ENCODE assay signal across 1 cellular context in genomic region chr5:7850533-7851239, GRCh38.
TF ChIP-seq lines count a peak whose summit lies in the region.

Gene CFAP90 (minus strand): TSS chr5:7851133. CDS start chr5:7851021, 112 bp downstream.

TF ChIP-seq in HepG2, 621 proteins besides CTCF, POLR2A, EP300 and RAD21 (continued from another document):
- TF ChIP-seq ZNF704 (CRISPR knock-in tag; IDR thresholded peaks at IDR 0.05; ENCODE audit: borderline replicate concordance) (no peak), ZNF710 (CRISPR knock-in tag; IDR thresholded peaks at IDR 0.05; ENCODE audit: borderline replicate concordance) (no peak), FOSL2 (CRISPR knock-in tag; IDR thresholded peaks at IDR 0.05) (no peak), GPN1 (CRISPR knock-in tag; IDR thresholded peaks at IDR 0.05; ENCODE audit: borderline replicate concordance) (no peak), KDM2A (CRISPR knock-in tag; IDR thresholded peaks at IDR 0.05; ENCODE audit: borderline replicate concordance, low read depth) (peak; percentile 20; the same call in 1 of the 2 replicates), ASH2L (IDR thresholded peaks at IDR 0.05; ENCODE audit: insufficient read length, low read depth, low read length) (peak; percentile 46), MYPOP (CRISPR knock-in tag; IDR thresholded peaks at IDR 0.05) (peak; percentile 53; the same call in 1 of the 2 replicates), ZSCAN9 (CRISPR knock-in tag; IDR thresholded peaks at IDR 0.05; ENCODE audit: borderline replicate concordance) (no peak), HNF4G (IDR thresholded peaks at IDR 0.05; ENCODE audit: borderline replicate concordance, low read depth, low read length) (no peak), HNF4G (CRISPR knock-in tag; IDR thresholded peaks at IDR 0.05; ENCODE audit: borderline replicate concordance, low read depth) (no peak), ZC3H4 (CRISPR knock-in tag; IDR thresholded peaks at IDR 0.05; ENCODE audit: borderline replicate concordance) (no peak), NFE2L2 (IDR thresholded peaks at IDR 0.05; ENCODE audit: low read length) (no peak), SAFB2 (CRISPR knock-in tag; IDR thresholded peaks at IDR 0.05; ENCODE audit: borderline replicate concordance, low read depth) (no peak), CEBPZ (IDR thresholded peaks at IDR 0.05; ENCODE audit: low read length) (no peak), ZNF883 (CRISPR knock-in tag; IDR thresholded peaks at IDR 0.05; ENCODE audit: not compliant biosample characterization) (peak; percentile 44), GABPB1 (CRISPR knock-in tag; IDR thresholded peaks at IDR 0.05) (peak; percentile 64; the same call in 1 of the 2 replicates), PLSCR1 (CRISPR knock-in tag; IDR thresholded peaks at IDR 0.05; ENCODE audit: borderline replicate concordance) (no peak), ZFP36L2 (CRISPR knock-in tag; IDR thresholded peaks at IDR 0.05) (no peak), MAX (IDR thresholded peaks at IDR 0.05) (peak; percentile 42; the same call in 1 of the 2 replicates), MEIS2 (CRISPR knock-in tag; IDR thresholded peaks at IDR 0.05) (0 out of 2 replicates have a peak, but pooled peaks have one; percentile 40), KDM3A (CRISPR knock-in tag; IDR thresholded peaks at IDR 0.05; ENCODE audit: low read depth) (0 out of 2 replicates have a peak, but pooled peaks have one; percentile 40), SNAI1 (CRISPR knock-in tag; IDR thresholded peaks at IDR 0.05; ENCODE audit: borderline replicate concordance) (no peak), ARID4A (CRISPR knock-in tag; IDR thresholded peaks at IDR 0.05; ENCODE audit: borderline replicate concordance) (peak; percentile 93), ZNF276 (CRISPR knock-in tag; IDR thresholded peaks at IDR 0.05; ENCODE audit: low read depth) (0 out of 2 replicates have a peak, but pooled peaks have one; percentile 21), HNRNPH1 (optimal IDR thresholded peaks at IDR 0.05; ENCODE audit: low read depth, low read length) (no peak), MXI1 (IDR thresholded peaks at IDR 0.05; ENCODE audit: borderline replicate concordance, low read depth, low read length) (peak; percentile 85; the same call in 2 of the 3 replicates), CCAR2 (optimal IDR thresholded peaks at IDR 0.05; ENCODE audit: low read depth, low read length) (no peak), PTBP1 (IDR thresholded peaks at IDR 0.05; ENCODE audit: low read depth, low read length, poor library complexity, severe bottlenecking) (no peak), ZSCAN25 (CRISPR knock-in tag; IDR thresholded peaks at IDR 0.05) (no peak), HNRNPLL (IDR thresholded peaks at IDR 0.05; ENCODE audit: low read depth, low read length, poor library complexity, severe bottlenecking) (peak; percentile 42), FOXA3 (CRISPR knock-in tag; IDR thresholded peaks at IDR 0.05) (no peak), ZNF33B (CRISPR knock-in tag; IDR thresholded peaks at IDR 0.05) (no peak), ZNF891 (CRISPR knock-in tag; IDR thresholded peaks at IDR 0.05) (no peak), TOPORS (CRISPR knock-in tag; IDR thresholded peaks at IDR 0.05) (no peak), BRF2 (CRISPR knock-in tag; IDR thresholded peaks at IDR 0.05) (no peak), PHF8 (CRISPR knock-in tag; IDR thresholded peaks at IDR 0.05) (peak; percentile 56; the same call in 1 of the 2 replicates), ZNF143 (CRISPR knock-in tag; IDR thresholded peaks at IDR 0.05) (no peak), SALL1 (CRISPR knock-in tag; IDR thresholded peaks at IDR 0.05) (peak; percentile 41; the same call in 1 of the 2 replicates), ATF6 (CRISPR knock-in tag; conservative IDR thresholded peaks at IDR 0.05) (no peak), POGZ (CRISPR knock-in tag; IDR thresholded peaks at IDR 0.05) (no peak), ZMAT5 (CRISPR knock-in tag; IDR thresholded peaks at IDR 0.05; ENCODE audit: borderline replicate concordance, low read depth) (no peak)
